Comparison of ENCODE assay signal across 8 cellular contexts in genomic region chr2:127885780-127886592, GRCh38. TPM values are rescaled to one million over a fixed set of nuclear protein-coding genes. Genes with fewer than 3 reads are reported as not detected.
DNase-seq lines count a peak whose midpoint lies in the region; ATAC-seq and TF ChIP-seq lines count a peak whose summit lies in the region.
"Not testable (repeated sequence)": the region's sequence is repeated elsewhere in the genome, so short reads cannot be mapped to it uniquely, and the experiment has no call there.

TSS of gene AMMECR1L (minus strand) at chr2:127885956. CDS start at chr2:127874234, 11,722 bp downstream.

- TF ChIP-seq CTCF in HFFc6 (IDR thresholded peaks at IDR 0.05); omental fat pad (IDR thresholded peaks at IDR 0.05); subcutaneous adipose tissue (IDR thresholded peaks at IDR 0.05; ENCODE audit: low read depth): not testable (repeated sequence)

- H3K4me3 ChIP-seq in GM08714 (ENCODE audit: low read length) = peak within 1 kb of the TSS; percentile 89

- H3K36me3 Mint-ChIP-seq in HFFc6 (ENCODE audit: low read depth) = peaks cover 19% of the 10 kb centered on the region
- H3K36me3 Mint-ChIP-seq in T-helper 17 cell (ENCODE audit: low read depth) = not testable (repeated sequence)
- peaks cover 21% of the 10 kb centered on the region for H3K36me3 Mint-ChIP-seq in activated naive CD8-positive, alpha-beta T cell treated with anti-CD3 and anti-CD28 coated beads, Interleukin-2, amount 50 U/mL, for 24 hours (ENCODE audit: low read depth)

- not testable (repeated sequence) for H3K27me3 Mint-ChIP-seq in HFFc6 (ENCODE audit: insufficient read depth); T-helper 17 cell; activated naive CD8-positive, alpha-beta T cell treated with anti-CD3 and anti-CD28 coated beads, Interleukin-2, amount 50 U/mL, for 24 hours

- H3K27ac Mint-ChIP-seq in HFFc6 = peak within 1 kb of the TSS; percentile 96
- peak within 1 kb of the TSS; percentile 87 for H3K27ac Mint-ChIP-seq in T-helper 17 cell
- H3K27ac Mint-ChIP-seq in activated naive CD8-positive, alpha-beta T cell treated with anti-CD3 and anti-CD28 coated beads, Interleukin-2, amount 50 U/mL, for 24 hours = peak within 1 kb of the TSS; percentile 88

- DNase-seq in HFFc6 = peak; percentile 87
- DNase-seq in MV-4-11 (lab: John Stamatoyannopoulos, UW) = peak; percentile 48
- peak; percentile 59 to 71 (median 67) for DNase-seq in T-helper 17 cell
- peak; percentile 73 for DNase-seq in activated naive CD8-positive, alpha-beta T cell treated with anti-CD3 and anti-CD28 coated beads, Interleukin-2, amount 50 U/mL, for 24 hours
- peak; percentile 67 to 94 (median 84) for DNase-seq in head of caudate nucleus
- not testable (repeated sequence) for DNase-seq in omental fat pad (ENCODE audit: low spot score)

- not testable (repeated sequence) for H3K9me3 Mint-ChIP-seq in HFFc6; activated naive CD8-positive, alpha-beta T cell treated with anti-CD3 and anti-CD28 coated beads, Interleukin-2, amount 50 U/mL, for 24 hours

- intact Hi-C loops in head of caudate nucleus (cut with DNase I) = loop anchor here (10.0 kb wide), 1 partner anchor 139 kb away; the partner anchor contains the start of gene SAP130

- peaks cover 29% of the 10 kb centered on the region for H3K4me1 Mint-ChIP-seq in HFFc6 (ENCODE audit: low read depth)
- H3K4me1 Mint-ChIP-seq in T-helper 17 cell = peaks cover 29% of the 10 kb centered on the region
- H3K4me1 Mint-ChIP-seq in activated naive CD8-positive, alpha-beta T cell treated with anti-CD3 and anti-CD28 coated beads, Interleukin-2, amount 50 U/mL, for 24 hours = peaks cover 46% of the 10 kb centered on the region

- ATAC-seq in T-helper 17 cell (peak; percentile 93), omental fat pad (ENCODE audit: low FRiP score) (peak; percentile 98)
- ATAC-seq in activated naive CD8-positive, alpha-beta T cell treated with anti-CD3 and anti-CD28 coated beads, Interleukin-2, amount 50 U/mL, for 24 hours = peak; percentile 95

- H3K9me3 ChIP-seq in T-helper 17 cell (ENCODE audit: control insufficient read depth, low read length, poor library complexity, severe bottlenecking) = not testable (repeated sequence)

- H3K4me3 Mint-ChIP-seq in HFFc6 (peak within 1 kb of the TSS; percentile 95), T-helper 17 cell (peak within 1 kb of the TSS; percentile 98)
- peak within 1 kb of the TSS; percentile 90 for H3K4me3 Mint-ChIP-seq in activated naive CD8-positive, alpha-beta T cell treated with anti-CD3 and anti-CD28 coated beads, Interleukin-2, amount 50 U/mL, for 24 hours

RNA-seq across cellular contexts. Expression of gene AMMECR1L, which starts in this region (rescaled TPM):
- total RNA-seq in HFFc6 (2021; fragmentation: NEBNext Ultra II Directional; extraction: Animal tissue kit (Norgen Biotek cat#: 25700)) = 10 to 100 TPM; 13.9 to 18.2 (median 14.8) TPM
- total RNA-seq in T-helper 17 cell (10 to 100 TPM; 15.6 to 17.0 TPM), omental fat pad (10 to 100 TPM; 18.3 to 26.1 (median 21.6) TPM), subcutaneous adipose tissue (10 to 100 TPM; 13.3 to 21.5 (median 14.9) TPM)
